In the genomic region with DNA sequence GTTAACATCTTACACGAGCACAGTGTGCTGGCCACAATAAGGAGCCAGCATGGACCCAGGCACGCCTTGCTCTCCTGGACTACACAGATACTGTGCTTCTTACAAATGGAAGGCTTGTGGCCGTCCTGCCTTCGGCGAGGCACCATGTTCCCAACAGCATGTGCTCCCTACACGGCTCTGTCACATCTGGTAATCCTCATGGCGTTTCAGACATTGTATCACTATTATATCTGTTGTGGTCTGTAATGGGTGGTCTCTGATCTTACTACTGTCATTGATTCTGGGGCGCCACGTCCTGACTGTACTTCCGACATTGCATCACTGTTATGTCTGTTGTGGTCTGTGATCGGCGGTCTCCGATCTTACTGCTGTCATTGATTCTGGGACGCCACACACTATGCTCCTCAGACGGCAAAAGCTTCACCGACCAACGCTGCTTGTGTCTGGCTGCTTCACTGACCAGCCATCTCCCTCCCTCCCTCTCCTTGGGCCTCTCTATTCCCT, we compare ENCODE assay signal across 9 cellular contexts.
DNase-seq lines count a peak whose midpoint lies in the region; ATAC-seq and TF ChIP-seq lines count a peak whose summit lies in the region.
"Had no signal": no experiment of that assay in that cellular context is flagged by ENCODE, and none has a peak within 500 bp of the region (broad histone marks: within the 10 kb centered on the region; RNA-seq: fewer than 3 reads in every experiment).

No MANE protein-coding gene starts in this region.

- H3K36me3 ChIP-seq in SK-N-SH (replicated peaks in 1 of 2; ENCODE audit: control insufficient read depth in 1 of 2, insufficient read depth in 2 of 2, low read length in 1 of 2) (peaks cover 0 to under 1% of the 10 kb centered on the region in 2 experiments), hepatocyte (replicated peaks; ENCODE audit: insufficient read depth, low read depth) (no peaks in the 10 kb centered on the region)

- H3K27me3 Mint-ChIP-seq in activated T-helper 17 cell treated with anti-CD3 and anti-CD28 coated beads, Interleukin-2, amount 50 U/mL, for 72 hours, result no peaks in the 10 kb centered on the region

- peak; percentile 10 for DNase-seq in SK-N-SH
- no peak for DNase-seq in hepatocyte (ENCODE audit: low spot score)
- DNase-seq in stimulated activated naive CD8-positive, alpha-beta T cell treated with anti-CD3 and anti-CD28 coated beads, Interleukin-15, Interleukin-2, amounts not matched to agents 100 U/mL and 50 U/mL, for 24 hours, result peak; percentile 53
- no peak for DNase-seq in NCI-H146 (lab: John Stamatoyannopoulos, UW)

- H4K20me1 ChIP-seq in SK-N-SH (ENCODE audit: insufficient read depth) (no peaks in the 10 kb centered on the region), hepatocyte (ENCODE audit: insufficient read depth, poor library complexity, severe bottlenecking) (no peaks in the 10 kb centered on the region)

- peaks cover 4 to 9% of the 10 kb centered on the region in 2 experiments; a peak in 2 of 4 replicates for H3K4me1 ChIP-seq in SK-N-SH (ENCODE audit: control insufficient read depth in 1 of 2, insufficient read depth in 2 of 2, low read depth in 1 of 2, low read length in 1 of 2)
- no peaks in the 10 kb centered on the region for H3K4me1 ChIP-seq in hepatocyte (ENCODE audit: insufficient read depth)

- H2AFZ ChIP-seq in SK-N-SH (ENCODE audit: low read depth) (no peak overlapping the region), hepatocyte (no peak overlapping the region)

- no peaks in the 10 kb centered on the region for H3K27me3 ChIP-seq in SK-N-SH (ENCODE audit: insufficient read depth)
- H3K27me3 ChIP-seq in hepatocyte, result no peaks in the 10 kb centered on the region

- ATAC-seq in SK-N-SH treated with all-trans-retinoic acid at 6 μM for 48 hours (no peak), GM21786 (IDR thresholded peaks at IDR 0.05; ENCODE audit: unreplicated experiment) (no peak), GM18873 (IDR thresholded peaks at IDR 0.05; ENCODE audit: low FRiP score, unreplicated experiment) (no peak)
- ATAC-seq in activated T-helper 17 cell treated with anti-CD3 and anti-CD28 coated beads, Interleukin-2, amount 50 U/mL, for 72 hours (replicated peaks), result peak; percentile 44
- ATAC-seq in stimulated activated naive CD8-positive, alpha-beta T cell treated with anti-CD3 and anti-CD28 coated beads, Interleukin-15, Interleukin-2, amounts not matched to agents 100 U/mL and 50 U/mL, for 24 hours, result peak; percentile 76

- CTCF ChIA-PET in SK-N-SH (lab: Yijun Ruan, JAX), result interaction anchor here (1.1 to 1.9 kb wide), 5 partner anchors 10 to 29 kb away, joined by 3 to 6 read pairs (median 3); no protein-coding TSS in a partner anchor

- H3F3A ChIP-seq in SK-N-SH (replicated peaks; ENCODE audit: insufficient read depth), result no peaks in the 10 kb centered on the region

- H3K4me2 ChIP-seq in SK-N-SH (no peak overlapping the region), hepatocyte (peak overlapping the region; percentile 67)

- peak overlapping the region; percentile 75 for H3K4me3 Mint-ChIP-seq in activated T-helper 17 cell treated with anti-CD3 and anti-CD28 coated beads, Interleukin-2, amount 50 U/mL, for 72 hours

- no peak overlapping the region for H3K9ac ChIP-seq in SK-N-SH

- TF ChIP-seq CTCF in SK-N-SH (IDR thresholded peaks at IDR 0.05), result no peak
- TF ChIP-seq CTCF in hepatocyte (IDR thresholded peaks at IDR 0.05; ENCODE audit: poor library complexity), result no peak

- H3K4me3 ChIP-seq in SK-N-SH (ENCODE audit: low read depth in 2 of 2, low read length in 1 of 2) (no peak overlapping the region), hepatocyte (no peak overlapping the region)

- TF ChIP-seq RAD21 in SK-N-SH (IDR thresholded peaks at IDR 0.05; ENCODE audit: low read length), result no peak

- no peaks in the 10 kb centered on the region for H3K9me2 ChIP-seq in SK-N-SH
- no peaks in the 10 kb centered on the region for H3K9me2 ChIP-seq in hepatocyte (replicated peaks; ENCODE audit: insufficient read depth)

- no peak overlapping the region for H3K27ac Mint-ChIP-seq in activated T-helper 17 cell treated with anti-CD3 and anti-CD28 coated beads, Interleukin-2, amount 50 U/mL, for 72 hours

- POLR2A ChIA-PET in SK-N-SH (lab: Yijun Ruan, JAX), result no interaction called here

- no peaks in the 10 kb centered on the region for H3K79me2 ChIP-seq in SK-N-SH (ENCODE audit: insufficient read depth)
- no peaks in the 10 kb centered on the region for H3K79me2 ChIP-seq in hepatocyte

- H3K4me1 Mint-ChIP-seq in activated T-helper 17 cell treated with anti-CD3 and anti-CD28 coated beads, Interleukin-2, amount 50 U/mL, for 72 hours, result peaks cover 30% of the 10 kb centered on the region

- 95% methylated on average over 17 of the region's 17 CpGs for WGBS in SK-N-SH (ENCODE audit: low lambda C conversion rate)
- WGBS in hepatocyte (ENCODE audit: low lambda C conversion rate, missing lambda C conversion rate), result 81% methylated on average over 17 of the region's 17 CpGs

- H3K9me3 ChIP-seq in SK-N-SH (no peaks in the 10 kb centered on the region), hepatocyte (ENCODE audit: low read depth) (no peaks in the 10 kb centered on the region)

- H3K27ac ChIP-seq in SK-N-SH (ENCODE audit: low read depth in 2 of 2, low read length in 1 of 2), result no peak overlapping the region
- H3K27ac ChIP-seq in hepatocyte, result peak overlapping the region; percentile 1
- H3K27ac ChIP-seq: 22Rv1 had no signal

- no peaks in the 10 kb centered on the region for H3K36me3 Mint-ChIP-seq in activated T-helper 17 cell treated with anti-CD3 and anti-CD28 coated beads, Interleukin-2, amount 50 U/mL, for 72 hours (ENCODE audit: low read depth)

- no peaks in the 10 kb centered on the region for H3K9me3 Mint-ChIP-seq in activated T-helper 17 cell treated with anti-CD3 and anti-CD28 coated beads, Interleukin-2, amount 50 U/mL, for 72 hours

- no peak for TF ChIP-seq EP300 in SK-N-SH (IDR thresholded peaks at IDR 0.05; ENCODE audit: borderline replicate concordance in 1 of 2, low read depth in 1 of 2, low read length in 1 of 2)

TF ChIP-seq in SK-N-SH, 30 proteins besides CTCF, POLR2A, EP300 and RAD21:
- no peak for TF ChIP-seq YY1 (IDR thresholded peaks at IDR 0.05; ENCODE audit: low read depth)
- TF ChIP-seq, protein P1, sequence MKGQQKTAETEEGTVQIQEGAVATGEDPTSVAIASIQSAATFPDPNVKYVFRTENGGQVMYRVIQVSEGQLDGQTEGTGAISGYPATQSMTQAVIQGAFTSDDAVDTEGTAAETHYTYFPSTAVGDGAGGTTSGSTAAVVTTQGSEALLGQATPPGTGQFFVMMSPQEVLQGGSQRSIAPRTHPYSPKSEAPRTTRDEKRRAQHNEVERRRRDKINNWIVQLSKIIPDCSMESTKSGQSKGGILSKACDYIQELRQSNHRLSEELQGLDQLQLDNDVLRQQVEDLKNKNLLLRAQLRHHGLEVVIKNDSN (IDR thresholded peaks at IDR 0.05; ENCODE audit: borderline replicate concordance, low read depth), result no peak

TF ChIP-seq in SK-N-SH treated with all-trans-retinoic acid at 6 μM for 48 hours, 23 proteins besides CTCF, POLR2A, EP300 and RAD21:
- TF ChIP-seq OSR1 (CRISPR knock-in tag; IDR thresholded peaks at IDR 0.05) (no peak), CSDC2 (CRISPR knock-in tag; IDR thresholded peaks at IDR 0.05) (no peak)

Comparison
In these comparisons a context has a peak if more than half of its experiments do, and no peak if none do; other contexts are left out.
1. DNase-seq: peak in SK-N-SH (single experiment) and stimulated activated naive CD8-positive, alpha-beta T cell treated with anti-CD3 and anti-CD28 coated beads, Interleukin-15, Interleukin-2, amounts not matched to agents 100 U/mL and 50 U/mL, for 24 hours (single experiment); none in hepatocyte (single experiment) and NCI-H146 (single experiment).
2. ATAC-seq: peak in activated T-helper 17 cell treated with anti-CD3 and anti-CD28 coated beads, Interleukin-2, amount 50 U/mL, for 72 hours (single experiment) and stimulated activated naive CD8-positive, alpha-beta T cell treated with anti-CD3 and anti-CD28 coated beads, Interleukin-15, Interleukin-2, amounts not matched to agents 100 U/mL and 50 U/mL, for 24 hours (single experiment); none in SK-N-SH treated with all-trans-retinoic acid at 6 μM for 48 hours (single experiment), GM21786 (single experiment) and GM18873 (single experiment).